Comparison of ENCODE assay signal across 8 cellular contexts in the genomic region with DNA sequence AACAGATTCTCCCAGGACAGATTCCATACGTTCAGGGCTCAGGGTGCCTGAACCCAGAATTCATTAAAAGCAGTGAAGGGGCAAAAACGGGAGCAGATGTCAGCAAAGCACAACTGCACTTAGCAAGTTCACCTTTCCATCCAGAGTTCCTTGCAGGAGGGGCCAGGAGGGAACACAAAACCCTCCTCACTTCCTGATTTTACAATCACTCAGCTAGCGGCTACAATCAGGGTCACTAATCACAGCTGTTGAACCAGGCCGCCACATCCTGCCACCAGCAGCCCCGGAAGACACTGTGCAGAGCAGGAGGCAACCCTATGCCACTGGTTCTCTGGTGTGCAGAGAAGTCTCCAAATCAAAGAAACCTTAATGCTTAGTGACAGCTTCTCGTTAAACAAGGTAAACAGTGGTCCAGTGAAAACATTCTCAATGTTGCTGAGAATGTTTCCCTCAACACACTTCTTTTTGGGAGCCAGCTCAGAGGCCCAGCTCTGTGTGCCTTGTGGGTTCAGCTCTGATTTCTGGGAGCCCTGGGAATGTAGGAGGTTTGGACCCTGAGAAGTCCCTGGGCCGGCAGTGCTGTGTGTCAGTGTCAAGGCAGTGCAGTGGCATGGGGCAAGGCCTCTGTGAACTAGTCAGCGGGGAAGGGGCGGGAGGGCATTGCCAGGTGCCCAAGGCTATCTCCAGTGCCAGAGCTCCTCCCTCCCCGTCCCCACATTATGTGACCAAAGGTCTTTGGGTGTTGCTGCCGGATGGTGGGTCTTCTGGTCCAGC. TPM values are rescaled to one million over a fixed set of nuclear protein-coding genes. Genes with fewer than 3 reads are reported as not detected.
DNase-seq lines count a peak whose midpoint lies in the region; ATAC-seq and TF ChIP-seq lines count a peak whose summit lies in the region.

No MANE protein-coding gene starts in this region.

- H3K9me3 Mint-ChIP-seq in WTC11: no peaks in the 10 kb centered on the region
- H3K9me3 Mint-ChIP-seq in dendritic cell treated with granulocyte-macrophage colony-stimulating factor and Interleukin-4, amounts not matched to agents 40 ng/mL and 50 ng/mL, for 4 days: no peaks in the 10 kb centered on the region

- H3K27ac ChIP-seq in GM23248: peak overlapping the region; percentile 91
- H3K27ac ChIP-seq in muscle layer of colon (ENCODE audit: low read depth, low read length): peak overlapping the region; percentile 79
- peak overlapping the region; percentile 72 to 79 for H3K27ac ChIP-seq in aorta (ENCODE audit: low read depth in 1 of 2, low read length in 2 of 2)

- H3K36me3 ChIP-seq in GM23248 (ENCODE audit: low read depth) (no peaks in the 10 kb centered on the region), muscle layer of colon (ENCODE audit: insufficient read depth, low read length) (no peaks in the 10 kb centered on the region), aorta (ENCODE audit: control insufficient read depth in 1 of 2, insufficient read depth in 2 of 2, low read length in 1 of 2) (no peaks in the 10 kb centered on the region)

- 84% methylated on average over 11 of the region's 11 CpGs for WGBS in GM23248 (ENCODE audit: low coverage in 1 of 2, low lambda C conversion rate in 2 of 2, missing lambda C conversion rate in 2 of 2), 2 experiments
- WGBS in aorta, 2 donors: 67 to 77% methylated on average over 11 of the region's 11 CpGs

- POLR2A ChIA-PET in WTC11 (lab: Charles Lee) (interaction anchor here (1.0 to 1.4 kb wide), 3 partner anchors 9 to 199 kb away, joined by 3 to 5 read pairs (median 3); no protein-coding TSS in a partner anchor), HEK293T (lab: Yijun Ruan, JAX) (interaction anchor here (0.6 to 1.7 kb wide), 14 partner anchors 10 to 209 kb away, joined by 3 to 7 read pairs (median 4); a partner anchor contains a TSS)

- in situ Hi-C loops in GM23248 (cut with MboI): no loop called here

- H3K9me3 ChIP-seq in GM23248 (ENCODE audit: low read depth) (no peaks in the 10 kb centered on the region), muscle layer of colon (ENCODE audit: low read length) (no peaks in the 10 kb centered on the region), aorta (ENCODE audit: control insufficient read depth, low read length) (no peaks in the 10 kb centered on the region)

- no peak for TF ChIP-seq CTCF in WTC11 (IDR thresholded peaks at IDR 0.05)

- H3K4me3 ChIP-seq in GM23248 (no peak overlapping the region), muscle layer of colon (ENCODE audit: low read depth in 1 of 2, low read length in 2 of 2) (no peak overlapping the region), aorta (ENCODE audit: low read length in 2 of 2) (no peak overlapping the region)

- no peaks in the 10 kb centered on the region for H3K36me3 Mint-ChIP-seq in WTC11
- no peaks in the 10 kb centered on the region for H3K36me3 Mint-ChIP-seq in dendritic cell treated with granulocyte-macrophage colony-stimulating factor and Interleukin-4, amounts not matched to agents 40 ng/mL and 50 ng/mL, for 4 days (ENCODE audit: low read depth)

- intact Hi-C loops in dendritic cell treated with granulocyte-macrophage colony-stimulating factor and Interleukin-4, amounts not matched to agents 40 ng/mL and 50 ng/mL, for 4 days (cut with micrococcal nuclease): loop anchor here (5.0 to 10.0 kb wide), 3 partner anchors 35 to 170 kb away; a partner anchor contains a TSS
- intact Hi-C loops in aorta (cut with DNase I): loop anchor here (5.0 kb wide), 2 partner anchors 80 to 195 kb away; no protein-coding TSS in a partner anchor

- no peaks in the 10 kb centered on the region for H3K79me2 ChIP-seq in GM23248 (ENCODE audit: insufficient read depth)

- H2AFZ ChIP-seq in GM23248: peak overlapping the region; percentile 59

- no peaks in the 10 kb centered on the region for H4K20me1 ChIP-seq in GM23248 (ENCODE audit: insufficient read depth)

- no peak overlapping the region for H3K4me2 ChIP-seq in GM23248 (ENCODE audit: unreplicated experiment)

- CTCF ChIA-PET in WTC11 (lab: Charles Lee): interaction anchor here (0.7 to 2.5 kb wide), 7 partner anchors 54 to 209 kb away, joined by 3 to 15 read pairs (median 3); a partner anchor contains a TSS
- CTCF ChIA-PET in HEK293T (lab: Yijun Ruan, JAX): interaction anchor here (0.7 to 2.5 kb wide), 3 partner anchors 47 to 182 kb away, joined by 3 to 13 read pairs (median 3); no protein-coding TSS in a partner anchor

- peaks cover 32% of the 10 kb centered on the region for H3K4me1 Mint-ChIP-seq in WTC11
- H3K4me1 Mint-ChIP-seq in dendritic cell treated with granulocyte-macrophage colony-stimulating factor and Interleukin-4, amounts not matched to agents 40 ng/mL and 50 ng/mL, for 4 days (ENCODE audit: low read depth): peaks cover 91% of the 10 kb centered on the region

- H3K27ac Mint-ChIP-seq in WTC11: peak overlapping the region; percentile 20; the same call in 1 of the 2 replicates
- peak overlapping the region; percentile 85 for H3K27ac Mint-ChIP-seq in dendritic cell treated with granulocyte-macrophage colony-stimulating factor and Interleukin-4, amounts not matched to agents 40 ng/mL and 50 ng/mL, for 4 days

- H3K4me1 ChIP-seq in GM23248 (ENCODE audit: insufficient read depth) (peaks cover 40% of the 10 kb centered on the region), muscle layer of colon (ENCODE audit: insufficient read depth, low read length) (peaks cover 21% of the 10 kb centered on the region), aorta (ENCODE audit: control insufficient read depth in 1 of 2, insufficient read depth in 2 of 2, low read length in 2 of 2) (peaks cover 7% of the 10 kb centered on the region in 2 donors)

- H3K9ac ChIP-seq in GM23248 (peak overlapping the region; percentile 79), muscle layer of colon (ENCODE audit: low read length) (no peak overlapping the region)

- ATAC-seq in WTC11: peak; percentile 15; the same call in 1 of the 2 replicates
- peak; percentile 21 for ATAC-seq in aorta (ENCODE audit: low FRiP score)

- DNase-seq in GM23248: peak; percentile 28
- peak; percentile 96 for DNase-seq in Kasumi-1 (lab: John Stamatoyannopoulos, UW)
- no peak for DNase-seq in WTC11 (ENCODE audit: low spot score)
- peak in 1 of 2 donors; percentile 72 for DNase-seq in aorta
- DNase-seq in HEK293T (ENCODE audit: extremely low spot score): no peak

- peaks cover 31% of the 10 kb centered on the region for H3F3A ChIP-seq in GM23248 (ENCODE audit: insufficient read depth)

- peak; percentile 71 for TF ChIP-seq POLR2A in GM15510 (IDR thresholded peaks at IDR 0.05; ENCODE audit: borderline replicate concordance, extremely low read depth, insufficient read length)

- H3K4me3 Mint-ChIP-seq in WTC11: no peak overlapping the region
- H3K4me3 Mint-ChIP-seq in dendritic cell treated with granulocyte-macrophage colony-stimulating factor and Interleukin-4, amounts not matched to agents 40 ng/mL and 50 ng/mL, for 4 days: no peak overlapping the region

- no peaks in the 10 kb centered on the region for H3K9me2 ChIP-seq in GM23248 (ENCODE audit: insufficient read depth)

- no peaks in the 10 kb centered on the region for H3K27me3 Mint-ChIP-seq in WTC11 (ENCODE audit: low read depth)
- no peaks in the 10 kb centered on the region for H3K27me3 Mint-ChIP-seq in dendritic cell treated with granulocyte-macrophage colony-stimulating factor and Interleukin-4, amounts not matched to agents 40 ng/mL and 50 ng/mL, for 4 days

- no peaks in the 10 kb centered on the region for H3K27me3 ChIP-seq in GM23248 (replicated peaks; ENCODE audit: insufficient read depth)
- no peaks in the 10 kb centered on the region for H3K27me3 ChIP-seq in muscle layer of colon (ENCODE audit: control insufficient read depth in 1 of 2, insufficient read depth in 2 of 2, low read length in 2 of 2)
- no peaks in the 10 kb centered on the region for H3K27me3 ChIP-seq in aorta (ENCODE audit: control insufficient read depth in 1 of 2, insufficient read depth in 2 of 2, low read length in 1 of 2)

TF ChIP-seq in WTC11, 78 proteins besides CTCF, POLR2A, EP300 and RAD21:
- TF ChIP-seq GABPB1 (CRISPR knock-in tag; IDR thresholded peaks at IDR 0.05) (peak; percentile 18; the same call in 1 of the 2 replicates), ZNF671 (CRISPR knock-in tag; IDR thresholded peaks at IDR 0.05) (no peak)
TF ChIP-seq in WTC11: peak in this region for 1.

TF ChIP-seq in HEK293T, 16 proteins besides CTCF, POLR2A, EP300 and RAD21:
- TF ChIP-seq TARDBP (IDR thresholded peaks at IDR 0.05) (no peak), HDGF (IDR thresholded peaks at IDR 0.05; ENCODE audit: borderline replicate concordance) (no peak), ARNT (IDR thresholded peaks at IDR 0.05) (no peak), L3MBTL2 (conservative IDR thresholded peaks at IDR 0.05) (no peak), CTBP1 (IDR thresholded peaks at IDR 0.05; ENCODE audit: borderline replicate concordance) (no peak), ZNF384 (IDR thresholded peaks at IDR 0.05) (no peak), FOXM1 (IDR thresholded peaks at IDR 0.05; ENCODE audit: borderline replicate concordance) (no peak), FOXK2 (IDR thresholded peaks at IDR 0.05) (no peak), SP1 (IDR thresholded peaks at IDR 0.05) (no peak), BHLHE40 (IDR thresholded peaks at IDR 0.05; ENCODE audit: borderline replicate concordance) (no peak), LEF1 (IDR thresholded peaks at IDR 0.05; ENCODE audit: borderline replicate concordance) (no peak), NFRKB (IDR thresholded peaks at IDR 0.05) (no peak), FOXA1 (IDR thresholded peaks at IDR 0.05) (no peak), SUZ12 (IDR thresholded peaks at IDR 0.05) (no peak), ELF4 (IDR thresholded peaks at IDR 0.05) (no peak)
- TF ChIP-seq, protein P1, sequence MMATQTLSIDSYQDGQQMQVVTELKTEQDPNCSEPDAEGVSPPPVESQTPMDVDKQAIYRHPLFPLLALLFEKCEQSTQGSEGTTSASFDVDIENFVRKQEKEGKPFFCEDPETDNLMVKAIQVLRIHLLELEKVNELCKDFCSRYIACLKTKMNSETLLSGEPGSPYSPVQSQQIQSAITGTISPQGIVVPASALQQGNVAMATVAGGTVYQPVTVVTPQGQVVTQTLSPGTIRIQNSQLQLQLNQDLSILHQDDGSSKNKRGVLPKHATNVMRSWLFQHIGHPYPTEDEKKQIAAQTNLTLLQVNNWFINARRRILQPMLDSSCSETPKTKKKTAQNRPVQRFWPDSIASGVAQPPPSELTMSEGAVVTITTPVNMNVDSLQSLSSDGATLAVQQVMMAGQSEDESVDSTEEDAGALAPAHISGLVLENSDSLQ (IDR thresholded peaks at IDR 0.05): no peak

RNA-seq across cellular contexts. Expression of a gene that starts 54.5 kb away (rescaled TPM):
- 7.5 and 8.2 TPM in 2 replicates for total RNA-seq in GM23248 (2014; rRNA removed; shearing (Covaris generic))
- polyA plus RNA-seq in GM23248 (2016; fragmentation: Nextera tagmentation; extraction: Ambion mirVana): 7.7 and 9.4 TPM in 2 replicates
- total RNA-seq in WTC11 (2021): 10.5 to 11.5 TPM (median 11.1 TPM) in 3 replicates
- total RNA-seq in aorta: 1 to 10 TPM; 8.5 to 9.1 TPM
- 10 to 100 TPM in 1 of 2 donors, 1 to 10 TPM in 1; 4.5 to 11.6 TPM for polyA plus RNA-seq in aorta

Comparison
In these comparisons a context has a peak if more than half of its experiments do, and no peak if none do; other contexts are left out.
1. DNase-seq: peak in GM23248 (single experiment) and Kasumi-1 (2 of 2); none in WTC11 (single experiment) and HEK293T (single experiment).
2. Peak in every context shown above with its lines, with median percentiles within 50 percentile points of each other: H3K27ac ChIP-seq.